Comparison of ENCODE assay signal across 9 cellular contexts in genomic region chr3:45915518-45916231, GRCh38. TPM values are rescaled to one million over a fixed set of nuclear protein-coding genes. Genes with fewer than 3 reads are reported as not detected.
DNase-seq lines count a peak whose midpoint lies in the region; ATAC-seq and TF ChIP-seq lines count a peak whose summit lies in the region.
"Had no signal": no experiment of that assay in that cellular context is flagged by ENCODE, and none has a peak within 500 bp of the region (broad histone marks: within the 10 kb centered on the region; RNA-seq: fewer than 3 reads in every experiment).

No MANE protein-coding gene starts in this region.

- H3K36me3 ChIP-seq in kidney epithelial cell (ENCODE audit: control insufficient read depth, insufficient read depth, low read length), result no peaks in the 10 kb centered on the region
- H3K36me3 ChIP-seq: cardiac muscle cell had no signal

- no peak overlapping the region for H3K4me3 ChIP-seq in kidney epithelial cell (ENCODE audit: low read depth, low read length)
- H3K4me3 ChIP-seq: cardiac muscle cell had no signal

- peak; percentile 94 for ATAC-seq in GM18502 (IDR thresholded peaks at IDR 0.05; ENCODE audit: poor library complexity, unreplicated experiment)
- ATAC-seq in HG02588 (IDR thresholded peaks at IDR 0.05; ENCODE audit: unreplicated experiment), result peak; percentile 87

- no peak for TF ChIP-seq CTCF in kidney epithelial cell (IDR thresholded peaks at IDR 0.05; ENCODE audit: insufficient read depth, low read length, poor library complexity, severe bottlenecking)

- DNase-seq in NCI-H2171 (lab: John Stamatoyannopoulos, UW) (peak; percentile 11), kidney epithelial cell (ENCODE audit: low read depth) (peak; percentile 77), SHP77 treated with DMSO at 0.1 percent for 48 hours (lab: John Stamatoyannopoulos, UW) (no peak), cerebellum (ENCODE audit: low spot score) (no peak)
- peak; percentile 49 to 64 for DNase-seq in activated T-helper 1 cell treated with anti-CD3 and anti-CD28 coated beads, Interleukin-2, amount 50 U/mL, for 16 hours (ENCODE audit: low read depth in 1 of 2, low spot score in 1 of 2)
- peak; percentile 81 to 84 for DNase-seq in stimulated activated CD8-positive, alpha-beta memory T cell treated with anti-CD3 and anti-CD28 coated beads, Interleukin-15, amount 100 ng/mL, for 48 hours (ENCODE audit: low read depth in 2 of 2)

- H3K27me3 ChIP-seq in kidney epithelial cell (ENCODE audit: control insufficient read depth, insufficient read depth, low read length), result no peaks in the 10 kb centered on the region
- H3K27me3 ChIP-seq: cardiac muscle cell had no signal

RNA-seq across cellular contexts. Expression of gene CXCR6, which starts 27.6 kb away (rescaled TPM):
- not detected in 2 replicates for total RNA-seq in kidney epithelial cell
- total RNA-seq in cerebellum, result not detected
- total RNA-seq: cardiac muscle cell had no signal

RNA-seq across cellular contexts. Expression of gene CCR9, which starts 29.3 kb away (rescaled TPM):
- not detected in 2 replicates for total RNA-seq in kidney epithelial cell
- not detected for total RNA-seq in cerebellum

Comparison
In these comparisons a context has a peak if more than half of its experiments do, and no peak if none do; other contexts are left out.
1. DNase-seq: peak in NCI-H2171 (single experiment), activated T-helper 1 cell treated with anti-CD3 and anti-CD28 coated beads, Interleukin-2, amount 50 U/mL, for 16 hours (2 of 2), kidney epithelial cell (single experiment) and stimulated activated CD8-positive, alpha-beta memory T cell treated with anti-CD3 and anti-CD28 coated beads, Interleukin-15, amount 100 ng/mL, for 48 hours (2 of 2); none in SHP77 treated with DMSO at 0.1 percent for 48 hours (single experiment) and cerebellum (single experiment).